ENCODE assay signal across 14 cellular contexts in genomic region chr21:31363720-31364119, GRCh38. TPM values are rescaled to one million over a fixed set of nuclear protein-coding genes. Genes with fewer than 3 reads are reported as not detected.
DNase-seq lines count a peak whose midpoint lies in the region; ATAC-seq and TF ChIP-seq lines count a peak whose summit lies in the region.
"Had no signal": no experiment of that assay in that cellular context is flagged by ENCODE, and none has a peak within 500 bp of the region (broad histone marks: within the 10 kb centered on the region; RNA-seq: fewer than 3 reads in every experiment).

No MANE protein-coding gene starts in this region.

- CTCF ChIA-PET in activated CD4-positive, alpha-beta T cell treated with anti-CD3 and anti-CD28 coated beads for 36 hours (lab: Charles Lee), result interaction anchor here (0.7 to 1.8 kb wide), 5 partner anchors 9 to 84 kb away, joined by 3 to 5 read pairs (median 4); no protein-coding TSS in a partner anchor

- no peaks in the 10 kb centered on the region for H3K27me3 Mint-ChIP-seq in activated CD4-positive, alpha-beta T cell treated with anti-CD3 and anti-CD28 coated beads for 36 hours
- H3K27me3 Mint-ChIP-seq in natural killer cell treated with Interleukin-12 subunit alpha and Interleukin-12 subunit beta and Interleukin-15 and Interleukin-18, amount 100 ng/mL, for 72 hours, result no peaks in the 10 kb centered on the region

- H3K4me1 Mint-ChIP-seq in activated CD4-positive, alpha-beta T cell treated with anti-CD3 and anti-CD28 coated beads for 36 hours, result peaks cover 50% of the 10 kb centered on the region
- peaks cover 33 to 34% of the 10 kb centered on the region in 2 donors for H3K4me1 Mint-ChIP-seq in natural killer cell treated with Interleukin-12 subunit alpha and Interleukin-12 subunit beta and Interleukin-15 and Interleukin-18, amount 100 ng/mL, for 72 hours (ENCODE audit: low read depth in 2 of 2)

- no peaks in the 10 kb centered on the region for H3K27me3 ChIP-seq in dorsolateral prefrontal cortex

- intact Hi-C loops in activated CD4-positive, alpha-beta T cell treated with anti-CD3 and anti-CD28 coated beads for 36 hours (cut with DNase I, micrococcal nuclease), result loop anchor here in 1 of 2 experiments (5.0 kb wide), 1 partner anchor 34 kb away; no protein-coding TSS in a partner anchor
- intact Hi-C loops in dorsolateral prefrontal cortex (cut with DNase I), result no loop called here

- H3K27ac ChIP-seq in dorsolateral prefrontal cortex, result peak overlapping the region in 2 of 59 donors; percentile 23 to 29
- H3K27ac ChIP-seq: prostate gland had no signal

- no peak for TF ChIP-seq CTCF in dorsolateral prefrontal cortex (IDR thresholded peaks at IDR 0.05 in 54 of 56, conservative IDR thresholded peaks at IDR 0.05 in 2 of 56; ENCODE audit: low read depth in 1 of 56, partially characterized antibody in 56 of 56)

- H3K4me3 ChIP-seq in dorsolateral prefrontal cortex, result no peak overlapping the region
- H3K4me3 ChIP-seq: prostate gland had no signal

- H3K9me3 Mint-ChIP-seq in activated CD4-positive, alpha-beta T cell treated with anti-CD3 and anti-CD28 coated beads for 36 hours (ENCODE audit: low read depth), result no peaks in the 10 kb centered on the region
- no peaks in the 10 kb centered on the region for H3K9me3 Mint-ChIP-seq in activated naive CD4-positive, alpha-beta T cell treated with anti-CD3 and anti-CD28 coated beads, Interleukin-2, amount 50 U/mL, for 72 hours
- peaks cover 6% of the 10 kb centered on the region for H3K9me3 Mint-ChIP-seq in natural killer cell treated with Interleukin-12 subunit alpha and Interleukin-12 subunit beta and Interleukin-15 and Interleukin-18, amount 100 ng/mL, for 72 hours

- peak; percentile 29 for ATAC-seq in activated CD4-positive, alpha-beta T cell treated with anti-CD3 and anti-CD28 coated beads for 36 hours
- ATAC-seq in activated naive CD4-positive, alpha-beta T cell treated with anti-CD3 and anti-CD28 coated beads, Interleukin-2, amount 50 U/mL, for 72 hours, result peak; percentile 8 to 28
- ATAC-seq in natural killer cell treated with Interleukin-12 subunit alpha and Interleukin-12 subunit beta and Interleukin-15 and Interleukin-18, amount 100 ng/mL, for 72 hours, result peak; percentile 42 to 69
- ATAC-seq: left ventricle myocardium superior had no signal

- no peak for DNase-seq in activated CD4-positive, alpha-beta T cell treated with anti-CD3 and anti-CD28 coated beads for 36 hours
- no peak for DNase-seq in activated CD4-positive, alpha-beta T cell treated with anti-CD3 and anti-CD28 coated beads, Interleukin-2, amount 50 U/mL, for 1 hour
- DNase-seq in KG1 (lab: John Stamatoyannopoulos, UW) (peak; percentile 60), dorsolateral prefrontal cortex (no peak), iPS-NIHi11 (ENCODE audit: low spot score) (no peak), SIG-M5 (lab: John Stamatoyannopoulos, UW) (no peak)
- no peak for DNase-seq in activated naive CD4-positive, alpha-beta T cell treated with anti-CD3 and anti-CD28 coated beads, Interleukin-2, amount 50 U/mL, for 72 hours (ENCODE audit: low spot score in 2 of 2)
- DNase-seq in natural killer cell treated with Interleukin-12 subunit alpha and Interleukin-12 subunit beta and Interleukin-15 and Interleukin-18, amount 100 ng/mL, for 72 hours (ENCODE audit: low spot score), result no peak
- DNase-seq: activated CD4-positive, CD25-positive, alpha-beta regulatory T cell; effector CD4-positive, alpha-beta T cell; left ventricle myocardium superior; NCI-H187; NCI-H524 treated with DMSO at 0.1 percent for 48 hours had no signal

- POLR2A ChIA-PET in activated CD4-positive, alpha-beta T cell treated with anti-CD3 and anti-CD28 coated beads for 36 hours (lab: Charles Lee), result interaction anchor here (1.2 kb wide), 1 partner anchor 9 kb away, joined by 6 read pairs; no protein-coding TSS in a partner anchor

- peak overlapping the region; percentile 37 for H3K27ac Mint-ChIP-seq in activated CD4-positive, alpha-beta T cell treated with anti-CD3 and anti-CD28 coated beads for 36 hours
- peak overlapping the region in 1 of 2 donors; percentile 23 for H3K27ac Mint-ChIP-seq in activated naive CD4-positive, alpha-beta T cell treated with anti-CD3 and anti-CD28 coated beads, Interleukin-2, amount 50 U/mL, for 72 hours
- H3K27ac Mint-ChIP-seq in natural killer cell treated with Interleukin-12 subunit alpha and Interleukin-12 subunit beta and Interleukin-15 and Interleukin-18, amount 100 ng/mL, for 72 hours, result peak overlapping the region; percentile 55 to 62

- peaks cover 1% of the 10 kb centered on the region for H3K36me3 Mint-ChIP-seq in activated CD4-positive, alpha-beta T cell treated with anti-CD3 and anti-CD28 coated beads for 36 hours (ENCODE audit: low read depth)
- no peaks in the 10 kb centered on the region for H3K36me3 Mint-ChIP-seq in activated naive CD4-positive, alpha-beta T cell treated with anti-CD3 and anti-CD28 coated beads, Interleukin-2, amount 50 U/mL, for 72 hours
- H3K36me3 Mint-ChIP-seq in natural killer cell treated with Interleukin-12 subunit alpha and Interleukin-12 subunit beta and Interleukin-15 and Interleukin-18, amount 100 ng/mL, for 72 hours, result no peaks in the 10 kb centered on the region

- peak overlapping the region; percentile 1 for H3K4me3 Mint-ChIP-seq in activated CD4-positive, alpha-beta T cell treated with anti-CD3 and anti-CD28 coated beads for 36 hours
- H3K4me3 Mint-ChIP-seq in natural killer cell treated with Interleukin-12 subunit alpha and Interleukin-12 subunit beta and Interleukin-15 and Interleukin-18, amount 100 ng/mL, for 72 hours, result peak overlapping the region; percentile 70

RNA-seq across cellular contexts. Expression of gene TIAM1, which starts 19.7 kb away (rescaled TPM):
- total RNA-seq in activated CD4-positive, alpha-beta T cell treated with anti-CD3 and anti-CD28 coated beads for 36 hours, result 10 to 100 TPM; 60.7 to 72.6 TPM
- total RNA-seq in activated naive CD4-positive, alpha-beta T cell treated with anti-CD3 and anti-CD28 coated beads, Interleukin-2, amount 50 U/mL, for 72 hours, result 10 to 100 TPM; 43.7 to 70.6 TPM
- 100 to 1,000 TPM in 1 of 2 donors, 10 to 100 TPM in 1; 57.4 to 125 TPM for total RNA-seq in natural killer cell treated with Interleukin-12 subunit alpha and Interleukin-12 subunit beta and Interleukin-15 and Interleukin-18, amount 100 ng/mL, for 72 hours
- total RNA-seq in dorsolateral prefrontal cortex, result 100 to 1,000 TPM in 9 of 120 experiments, 10 to 100 TPM in 111; 53.4 to 115 (median 79.5) TPM
